ENCODE assay signal across 8 cellular contexts in the genomic region with DNA sequence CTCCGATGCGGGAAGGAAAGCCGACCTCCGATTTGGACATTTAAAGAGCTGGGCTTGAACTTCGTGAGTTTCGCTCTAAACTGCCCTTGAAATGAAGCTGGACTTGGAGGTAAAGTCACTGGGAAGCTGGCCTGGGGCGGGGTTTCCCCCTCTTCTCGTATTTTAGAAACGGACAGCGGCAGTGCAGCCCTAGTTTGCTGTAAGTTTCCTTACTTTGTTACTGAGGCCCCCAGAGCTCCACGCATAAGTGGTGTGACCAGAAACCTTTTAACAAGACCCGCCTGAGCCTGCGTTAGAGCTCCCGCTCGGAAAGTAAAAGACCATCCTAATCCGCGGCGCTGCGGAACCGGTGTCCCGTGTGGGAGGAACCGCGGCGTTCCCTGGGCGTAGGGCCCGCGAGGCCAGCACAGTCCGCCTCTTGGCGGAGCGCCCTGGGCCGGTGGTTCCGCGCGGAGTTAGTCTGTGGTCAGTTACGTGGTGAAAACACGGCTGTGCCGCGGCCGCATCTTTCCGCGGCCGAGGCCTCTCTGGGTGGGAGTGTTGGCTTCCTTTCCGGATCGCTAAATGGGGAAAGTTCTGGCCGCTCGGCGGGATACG. TPM values are rescaled to one million over a fixed set of nuclear protein-coding genes. Genes with fewer than 3 reads are reported as not detected.
A peak's percentile ranks its signal among the peaks of the same experiment; 100 is the strongest.
DNase-seq lines count a peak whose midpoint lies in the region; ATAC-seq and TF ChIP-seq lines count a peak whose summit lies in the region.

No MANE protein-coding gene starts in this region.

- no peaks in the 10 kb centered on the region for H3K9me3 Mint-ChIP-seq in activated naive CD4-positive, alpha-beta T cell treated with anti-CD3 and anti-CD28 coated beads, Interleukin-2, amount 50 U/mL, for 72 hours
- no peaks in the 10 kb centered on the region for H3K9me3 Mint-ChIP-seq in neural progenitor cell

- H3K9me3 ChIP-seq in gastroesophageal sphincter (no peaks in the 10 kb centered on the region), neural progenitor cell (ENCODE audit: low read depth) (no peaks in the 10 kb centered on the region)

- H4K20me1 ChIP-seq in neural progenitor cell (ENCODE audit: low read depth) = no peaks in the 10 kb centered on the region

- peaks cover 34% of the 10 kb centered on the region for H3K4me1 Mint-ChIP-seq in neural progenitor cell

- ATAC-seq in activated naive CD4-positive, alpha-beta T cell treated with anti-CD3 and anti-CD28 coated beads, Interleukin-2, amount 50 U/mL, for 72 hours = peak; percentile 57 to 71
- peak; percentile 84 for ATAC-seq in gastroesophageal sphincter
- ATAC-seq in GM18907 (IDR thresholded peaks at IDR 0.05; ENCODE audit: unreplicated experiment) = no peak

- DNase-seq in NCI-H2029 (lab: John Stamatoyannopoulos, UW) (peak; percentile 41), NCI-H2029 treated with DMSO at 0.1 percent for 48 hours (lab: John Stamatoyannopoulos, UW) (no peak), NCI-H2227 (lab: John Stamatoyannopoulos, UW; ENCODE audit: unreplicated experiment) (peak; percentile 68), neural progenitor cell (ENCODE audit: low spot score) (peak; percentile 54), NCI-H1930 (lab: John Stamatoyannopoulos, UW) (no peak)
- peak in 1 of 2 donors; percentile 62 for DNase-seq in activated naive CD4-positive, alpha-beta T cell treated with anti-CD3 and anti-CD28 coated beads, Interleukin-2, amount 50 U/mL, for 72 hours (ENCODE audit: low spot score in 2 of 2)

- peak overlapping the region; percentile 90 for H3K4me2 ChIP-seq in neural progenitor cell

- peaks cover 31% of the 10 kb centered on the region for H3K79me2 ChIP-seq in neural progenitor cell (ENCODE audit: low read depth)

- TF ChIP-seq CTCF in gastroesophageal sphincter (IDR thresholded peaks at IDR 0.05) (no peak), neural progenitor cell (IDR thresholded peaks at IDR 0.05) (no peak)

- H3K27me3 ChIP-seq in gastroesophageal sphincter = no peaks in the 10 kb centered on the region
- H3K27me3 ChIP-seq in neural progenitor cell = peaks cover 31% of the 10 kb centered on the region

- H3K4me3 Mint-ChIP-seq in neural progenitor cell = peak overlapping the region; percentile 92

- no CpG with 5 or more reads among the region's 48 CpGs for WGBS in gastroesophageal sphincter (ENCODE audit: low coverage in 1 of 2), 2 donors

- H3K27me3 Mint-ChIP-seq in neural progenitor cell (ENCODE audit: insufficient read depth, low read depth) = peaks cover 11% of the 10 kb centered on the region

- peaks cover 13 to 22% of the 10 kb centered on the region in 2 donors for H3K36me3 Mint-ChIP-seq in activated naive CD4-positive, alpha-beta T cell treated with anti-CD3 and anti-CD28 coated beads, Interleukin-2, amount 50 U/mL, for 72 hours
- peaks cover 17% of the 10 kb centered on the region for H3K36me3 Mint-ChIP-seq in neural progenitor cell

- H3K4me1 ChIP-seq in gastroesophageal sphincter (peaks cover 0 to 24% (median 0%) of the 10 kb centered on the region in 3 donors), neural progenitor cell (peaks cover 8% of the 10 kb centered on the region)

- H3K9ac ChIP-seq in neural progenitor cell = peak overlapping the region; percentile 6

- no peak for TF ChIP-seq EP300 in gastroesophageal sphincter (IDR thresholded peaks at IDR 0.05)

- peak overlapping the region; percentile 11 to 88 (median 86) for H3K27ac ChIP-seq in gastroesophageal sphincter
- H3K27ac ChIP-seq in neural progenitor cell = no peak overlapping the region

- peaks cover 18% of the 10 kb centered on the region for H3F3A ChIP-seq in neural progenitor cell (ENCODE audit: low read depth)

- H3K4me3 ChIP-seq in gastroesophageal sphincter (peak overlapping the region; percentile 58 to 95), neural progenitor cell (peak overlapping the region; percentile 71)

- H3K36me3 ChIP-seq in gastroesophageal sphincter (no peaks in the 10 kb centered on the region), neural progenitor cell (no peaks in the 10 kb centered on the region)

- H3K27ac Mint-ChIP-seq in activated naive CD4-positive, alpha-beta T cell treated with anti-CD3 and anti-CD28 coated beads, Interleukin-2, amount 50 U/mL, for 72 hours = peak overlapping the region; percentile 47 to 91
- H3K27ac Mint-ChIP-seq in neural progenitor cell = peak overlapping the region; percentile 67

- peak overlapping the region; percentile 97 for H2AFZ ChIP-seq in neural progenitor cell (replicated peaks)

- peak in 1 of 2 donors; percentile 28 for TF ChIP-seq POLR2A in gastroesophageal sphincter (IDR thresholded peaks at IDR 0.05)

RNA-seq across cellular contexts. Expression of a gene that starts 0.4 kb away (rescaled TPM):
- 10 to 100 TPM; 12.4 to 56.4 TPM for total RNA-seq in activated naive CD4-positive, alpha-beta T cell treated with anti-CD3 and anti-CD28 coated beads, Interleukin-2, amount 50 U/mL, for 72 hours
- total RNA-seq in gastroesophageal sphincter (1 to 10 TPM; 5.0 to 9.2 (median 6.1) TPM), neural progenitor cell (ENCODE audit: low replicate concordance) (9.0 and 14.1 TPM in 2 replicates)

Comparison
In these comparisons a context has a peak if more than half of its experiments do, and no peak if none do; other contexts are left out.
1. DNase-seq: peak in NCI-H2029 (single experiment), NCI-H2227 (single experiment) and neural progenitor cell (single experiment); none in NCI-H2029 treated with DMSO at 0.1 percent for 48 hours (single experiment) and NCI-H1930 (0 of 2).